22 cellular contexts compared by ENCODE assay signal in the genomic region with DNA sequence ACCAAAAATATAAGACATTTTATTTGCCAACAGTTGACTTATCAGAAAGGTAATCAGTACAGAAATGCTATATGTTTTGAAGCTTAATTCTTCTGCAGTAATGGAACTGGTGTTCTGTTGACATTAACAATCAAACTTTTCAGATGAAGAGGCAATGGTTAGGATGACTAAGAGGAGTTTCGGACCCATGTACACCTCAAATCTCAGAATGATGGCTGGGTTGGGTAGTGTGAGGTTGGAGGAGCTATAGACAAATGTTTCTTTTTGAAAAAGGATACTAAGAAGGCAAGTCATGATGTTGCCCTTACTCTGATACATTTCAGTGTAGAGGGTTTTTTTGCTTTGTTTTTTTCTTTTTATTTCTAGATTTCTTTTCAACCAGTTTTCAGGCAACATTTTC.
DNase-seq lines count a peak whose midpoint lies in the region; ATAC-seq and TF ChIP-seq lines count a peak whose summit lies in the region.
"Had no signal": no experiment of that assay in that cellular context is flagged by ENCODE, and none has a peak within 500 bp of the region (broad histone marks: within the 10 kb centered on the region; RNA-seq: fewer than 3 reads in every experiment).

No MANE protein-coding gene starts in this region.

- peaks cover 20% of the 10 kb centered on the region; the same call in 1 of the 2 replicates for H3K36me3 ChIP-seq in Panc1 (ENCODE audit: control insufficient read depth, insufficient read depth, low read length)

- peaks cover 40% of the 10 kb centered on the region for H3K36me3 Mint-ChIP-seq in activated CD8-positive, alpha-beta T cell treated with anti-CD3 and anti-CD28 coated beads for 36 hours (ENCODE audit: low read depth)
- peaks cover 51% of the 10 kb centered on the region for H3K36me3 Mint-ChIP-seq in activated CD8-positive, alpha-beta T cell treated with anti-CD3 and anti-CD28 coated beads, Interleukin-2, amount 10 ng/mL, durations not matched to agents 7 days and 5 days (ENCODE audit: low read depth)
- H3K36me3 Mint-ChIP-seq in activated naive CD8-positive, alpha-beta T cell treated with anti-CD3 and anti-CD28 coated beads, Interleukin-2, amount 50 U/mL, for 24 hours (ENCODE audit: low read depth), result peaks cover 39% of the 10 kb centered on the region
- peaks cover 26% of the 10 kb centered on the region for H3K36me3 Mint-ChIP-seq in activated naive CD8-positive, alpha-beta T cell treated with anti-CD3 and anti-CD28 coated beads for 36 hours
- H3K36me3 Mint-ChIP-seq in stimulated activated effector memory CD8-positive, alpha-beta T cell treated with anti-CD3 and anti-CD28 coated beads, Interleukin-12 subunit alpha, Interleukin-12 subunit beta, amount 100 ng/mL, for 72 hours, result peaks cover 92% of the 10 kb centered on the region

- H3K9me3 ChIP-seq in Panc1 (ENCODE audit: control insufficient read depth, insufficient read depth, low read depth, low read length), result no peaks in the 10 kb centered on the region
- H3K9me3 ChIP-seq: A549 had no signal

- peaks cover 6% of the 10 kb centered on the region for H3K4me1 Mint-ChIP-seq in activated CD8-positive, alpha-beta T cell treated with anti-CD3 and anti-CD28 coated beads for 36 hours (ENCODE audit: low read depth)
- peaks cover 3% of the 10 kb centered on the region for H3K4me1 Mint-ChIP-seq in activated CD8-positive, alpha-beta T cell treated with anti-CD3 and anti-CD28 coated beads, Interleukin-2, amount 10 ng/mL, durations not matched to agents 7 days and 5 days (ENCODE audit: low read depth)
- peaks cover 2% of the 10 kb centered on the region for H3K4me1 Mint-ChIP-seq in activated naive CD8-positive, alpha-beta T cell treated with anti-CD3 and anti-CD28 coated beads, Interleukin-2, amount 50 U/mL, for 24 hours
- H3K4me1 Mint-ChIP-seq in activated naive CD8-positive, alpha-beta T cell treated with anti-CD3 and anti-CD28 coated beads for 36 hours, result no peaks in the 10 kb centered on the region
- peaks cover 13% of the 10 kb centered on the region for H3K4me1 Mint-ChIP-seq in stimulated activated effector memory CD8-positive, alpha-beta T cell treated with anti-CD3 and anti-CD28 coated beads, Interleukin-12 subunit alpha, Interleukin-12 subunit beta, amount 100 ng/mL, for 72 hours
- H3K4me1 Mint-ChIP-seq: B cell, CD14-positive monocyte, IgD-negative memory B cell had no signal

- H3K27me3 Mint-ChIP-seq in activated CD8-positive, alpha-beta T cell treated with anti-CD3 and anti-CD28 coated beads for 36 hours, result no peaks in the 10 kb centered on the region
- H3K27me3 Mint-ChIP-seq in activated CD8-positive, alpha-beta T cell treated with anti-CD3 and anti-CD28 coated beads, Interleukin-2, amount 10 ng/mL, durations not matched to agents 7 days and 5 days (ENCODE audit: low read depth), result no peaks in the 10 kb centered on the region
- no peaks in the 10 kb centered on the region for H3K27me3 Mint-ChIP-seq in activated naive CD8-positive, alpha-beta T cell treated with anti-CD3 and anti-CD28 coated beads, Interleukin-2, amount 50 U/mL, for 24 hours
- H3K27me3 Mint-ChIP-seq in activated naive CD8-positive, alpha-beta T cell treated with anti-CD3 and anti-CD28 coated beads for 36 hours, result no peaks in the 10 kb centered on the region
- H3K27me3 Mint-ChIP-seq: B cell, IgD-negative memory B cell had no signal

- no peak for ATAC-seq in activated CD8-positive, alpha-beta T cell treated with anti-CD3 and anti-CD28 coated beads for 36 hours
- ATAC-seq in activated CD8-positive, alpha-beta T cell treated with anti-CD3 and anti-CD28 coated beads, Interleukin-2, amount 10 ng/mL, durations not matched to agents 7 days and 5 days, result no peak
- peak; percentile 61 for ATAC-seq in activated naive CD8-positive, alpha-beta T cell treated with anti-CD3 and anti-CD28 coated beads, Interleukin-2, amount 50 U/mL, for 24 hours
- ATAC-seq in Panc1, result no peak
- peak; percentile 99 for ATAC-seq in stimulated activated effector memory CD8-positive, alpha-beta T cell treated with anti-CD3 and anti-CD28 coated beads, Interleukin-12 subunit alpha, Interleukin-12 subunit beta, amount 100 ng/mL, for 72 hours
- ATAC-seq: A549, Right ventricle myocardium inferior had no signal

- H3K4me3 ChIP-seq in Panc1 (ENCODE audit: low read depth in 2 of 2, low read length in 2 of 2), result no peak overlapping the region
- H3K4me3 ChIP-seq: A549 had no signal

- DNase-seq in activated CD8-positive, alpha-beta T cell treated with anti-CD3 and anti-CD28 coated beads for 36 hours, result peak; percentile 15
- DNase-seq in activated CD8-positive, alpha-beta T cell treated with anti-CD3 and anti-CD28 coated beads, Interleukin-2, amount 10 ng/mL, durations not matched to agents 7 days and 5 days, result no peak
- no peak for DNase-seq in activated naive CD8-positive, alpha-beta T cell treated with anti-CD3 and anti-CD28 coated beads, Interleukin-2, amount 50 U/mL, for 24 hours
- DNase-seq in activated naive CD8-positive, alpha-beta T cell treated with anti-CD3 and anti-CD28 coated beads for 36 hours, result no peak
- DNase-seq in Panc1 (ENCODE audit: low read depth, low spot score) (no peak), mesenteric fat pad (ENCODE audit: low spot score) (no peak)
- no peak for DNase-seq in stimulated activated effector memory CD8-positive, alpha-beta T cell treated with anti-CD3 and anti-CD28 coated beads, Interleukin-12 subunit alpha, Interleukin-12 subunit beta, amount 100 ng/mL, for 72 hours (ENCODE audit: low spot score in 2 of 2)
- DNase-seq: DMS53, GDM1, H7, MV-4-11, NCI-H1105 treated with DMSO at 0.1 percent for 48 hours, NCI-H1694, NCI-H2081, NCI-H2171 treated with DMSO at 0.1 percent for 48 hours, NCI-H524 treated with DMSO at 0.1 percent for 48 hours, NCI-H82 had no signal

- TF ChIP-seq CTCF in activated CD8-positive, alpha-beta T cell treated with anti-CD3 and anti-CD28 coated beads for 36 hours (IDR thresholded peaks at IDR 0.05), result no peak
- no peak for TF ChIP-seq CTCF in Panc1 (IDR thresholded peaks at IDR 0.05)

- H3K4me1 ChIP-seq in Panc1 (ENCODE audit: control insufficient read depth, insufficient read depth, low read length), result no peaks in the 10 kb centered on the region
- H3K4me1 ChIP-seq: A549 had no signal

- no peak overlapping the region for H3K27ac ChIP-seq in Panc1 (ENCODE audit: low read length)
- H3K27ac ChIP-seq: A549 had no signal

- H3K27ac Mint-ChIP-seq in activated CD8-positive, alpha-beta T cell treated with anti-CD3 and anti-CD28 coated beads for 36 hours, result no peak overlapping the region
- H3K27ac Mint-ChIP-seq in activated CD8-positive, alpha-beta T cell treated with anti-CD3 and anti-CD28 coated beads, Interleukin-2, amount 10 ng/mL, durations not matched to agents 7 days and 5 days, result no peak overlapping the region
- no peak overlapping the region for H3K27ac Mint-ChIP-seq in activated naive CD8-positive, alpha-beta T cell treated with anti-CD3 and anti-CD28 coated beads, Interleukin-2, amount 50 U/mL, for 24 hours
- no peak overlapping the region for H3K27ac Mint-ChIP-seq in activated naive CD8-positive, alpha-beta T cell treated with anti-CD3 and anti-CD28 coated beads for 36 hours
- no peak overlapping the region for H3K27ac Mint-ChIP-seq in stimulated activated effector memory CD8-positive, alpha-beta T cell treated with anti-CD3 and anti-CD28 coated beads, Interleukin-12 subunit alpha, Interleukin-12 subunit beta, amount 100 ng/mL, for 72 hours
- H3K27ac Mint-ChIP-seq: B cell, IgD-negative memory B cell had no signal

- in situ Hi-C loops in Panc1 (cut with HindIII; ENCODE audit: low pct_unique_long_range_greater_than_20kb, low sequenced_read_pairs), result no loop called here

- no peak overlapping the region for H3K4me3 Mint-ChIP-seq in activated CD8-positive, alpha-beta T cell treated with anti-CD3 and anti-CD28 coated beads for 36 hours
- H3K4me3 Mint-ChIP-seq in activated CD8-positive, alpha-beta T cell treated with anti-CD3 and anti-CD28 coated beads, Interleukin-2, amount 10 ng/mL, durations not matched to agents 7 days and 5 days, result no peak overlapping the region
- no peak overlapping the region for H3K4me3 Mint-ChIP-seq in activated naive CD8-positive, alpha-beta T cell treated with anti-CD3 and anti-CD28 coated beads, Interleukin-2, amount 50 U/mL, for 24 hours
- no peak overlapping the region for H3K4me3 Mint-ChIP-seq in activated naive CD8-positive, alpha-beta T cell treated with anti-CD3 and anti-CD28 coated beads for 36 hours
- H3K4me3 Mint-ChIP-seq in stimulated activated effector memory CD8-positive, alpha-beta T cell treated with anti-CD3 and anti-CD28 coated beads, Interleukin-12 subunit alpha, Interleukin-12 subunit beta, amount 100 ng/mL, for 72 hours, result no peak overlapping the region
- H3K4me3 Mint-ChIP-seq: B cell, CD14-positive monocyte, IgD-negative memory B cell had no signal

- TSS peak; percentile 41 for BruUV-seq in Panc1 (replicated peaks; lab: Mats Ljungman, UMichigan)

- H3K9me3 Mint-ChIP-seq in activated CD8-positive, alpha-beta T cell treated with anti-CD3 and anti-CD28 coated beads for 36 hours, result no peaks in the 10 kb centered on the region
- no peaks in the 10 kb centered on the region for H3K9me3 Mint-ChIP-seq in activated CD8-positive, alpha-beta T cell treated with anti-CD3 and anti-CD28 coated beads, Interleukin-2, amount 10 ng/mL, durations not matched to agents 7 days and 5 days (ENCODE audit: insufficient read depth)
- H3K9me3 Mint-ChIP-seq in activated naive CD8-positive, alpha-beta T cell treated with anti-CD3 and anti-CD28 coated beads, Interleukin-2, amount 50 U/mL, for 24 hours, result no peaks in the 10 kb centered on the region
- no peaks in the 10 kb centered on the region for H3K9me3 Mint-ChIP-seq in activated naive CD8-positive, alpha-beta T cell treated with anti-CD3 and anti-CD28 coated beads for 36 hours
- no peaks in the 10 kb centered on the region for H3K9me3 Mint-ChIP-seq in stimulated activated effector memory CD8-positive, alpha-beta T cell treated with anti-CD3 and anti-CD28 coated beads, Interleukin-12 subunit alpha, Interleukin-12 subunit beta, amount 100 ng/mL, for 72 hours
- H3K9me3 Mint-ChIP-seq: IgD-negative memory B cell had no signal

- POLR2A ChIA-PET in activated CD8-positive, alpha-beta T cell treated with anti-CD3 and anti-CD28 coated beads for 36 hours (lab: Charles Lee), result interaction anchor here (0.7 to 1.8 kb wide), 6 partner anchors 9 to 133 kb away, joined by 3 to 5 read pairs (median 3); no protein-coding TSS in a partner anchor
- POLR2A ChIA-PET in activated CD8-positive, alpha-beta T cell treated with anti-CD3 and anti-CD28 coated beads, Interleukin-2, amount 10 ng/mL, durations not matched to agents 7 days and 5 days (lab: Charles Lee), result interaction anchor here (1.0 kb wide), 1 partner anchor 81 kb away, joined by 3 read pairs; no protein-coding TSS in a partner anchor
- POLR2A ChIA-PET in Panc1 (lab: Charles Lee), result no interaction called here

- H3K27me3 ChIP-seq in Panc1 (ENCODE audit: control insufficient read depth, insufficient read depth, low read length), result no peaks in the 10 kb centered on the region

- CTCF ChIA-PET in activated CD8-positive, alpha-beta T cell treated with anti-CD3 and anti-CD28 coated beads for 36 hours (lab: Charles Lee), result no interaction called here
- CTCF ChIA-PET in activated CD8-positive, alpha-beta T cell treated with anti-CD3 and anti-CD28 coated beads, Interleukin-2, amount 10 ng/mL, durations not matched to agents 7 days and 5 days (lab: Charles Lee), result interaction anchor here (0.9 kb wide), 1 partner anchor 59 kb away, joined by 3 read pairs; no protein-coding TSS in a partner anchor
- CTCF ChIA-PET in Panc1 (lab: Charles Lee), result no interaction called here

- intact Hi-C loops in activated CD8-positive, alpha-beta T cell treated with anti-CD3 and anti-CD28 coated beads for 36 hours (cut with micrococcal nuclease), result no loop called here
- intact Hi-C loops in Panc1 (cut with micrococcal nuclease; ENCODE audit: unreplicated experiment), result no loop called here

Comparison
In these comparisons a context has a peak if more than half of its experiments do, and no peak if none do; other contexts are left out.
1. ATAC-seq: peak in activated naive CD8-positive, alpha-beta T cell treated with anti-CD3 and anti-CD28 coated beads, Interleukin-2, amount 50 U/mL, for 24 hours (single experiment) and stimulated activated effector memory CD8-positive, alpha-beta T cell treated with anti-CD3 and anti-CD28 coated beads, Interleukin-12 subunit alpha, Interleukin-12 subunit beta, amount 100 ng/mL, for 72 hours (single experiment); none in activated CD8-positive, alpha-beta T cell treated with anti-CD3 and anti-CD28 coated beads for 36 hours (single experiment), activated CD8-positive, alpha-beta T cell treated with anti-CD3 and anti-CD28 coated beads, Interleukin-2, amount 10 ng/mL, durations not matched to agents 7 days and 5 days (single experiment) and Panc1 (single experiment).